8 cellular contexts compared by ENCODE assay signal in the genomic region with DNA sequence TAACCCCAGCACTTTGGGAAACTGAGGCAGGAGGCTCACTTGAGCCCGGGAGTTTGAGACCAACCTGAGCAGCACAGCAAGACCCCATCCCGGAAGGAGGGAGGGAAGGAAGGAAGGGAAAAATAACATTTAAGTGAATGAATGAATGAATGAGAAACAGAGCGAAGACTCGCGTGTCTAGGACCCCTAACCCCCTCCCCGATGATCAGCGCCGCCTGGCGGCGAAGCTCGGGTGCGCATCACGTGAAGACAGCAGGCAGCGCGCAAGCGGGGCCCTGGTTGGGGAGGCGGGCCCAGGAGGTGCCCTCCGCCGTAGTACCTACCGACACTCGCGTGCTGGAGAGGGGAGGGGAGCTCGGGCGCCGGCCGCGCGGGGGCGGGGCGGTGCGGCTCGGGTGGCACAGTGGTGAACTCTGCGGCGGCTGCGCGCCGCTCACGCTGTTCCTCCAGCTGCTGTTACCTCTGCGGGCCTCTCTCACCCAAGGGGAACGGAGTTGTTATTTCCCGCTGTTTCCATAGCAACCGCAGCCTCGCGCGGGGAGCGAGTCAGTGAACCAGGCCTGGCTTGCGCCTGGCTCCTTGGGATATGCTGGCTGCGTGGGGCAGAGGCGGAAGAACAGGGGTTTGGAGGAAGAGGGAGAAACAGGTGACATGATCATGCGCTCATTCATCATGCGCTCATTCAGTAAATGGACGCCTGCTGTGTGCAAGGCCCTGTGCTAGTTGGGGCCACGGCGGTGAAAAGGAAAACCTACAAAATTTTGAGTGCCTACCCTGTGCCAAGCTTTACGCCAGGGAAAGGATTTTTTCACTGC. TPM values are rescaled to one million over a fixed set of nuclear protein-coding genes. Genes with fewer than 3 reads are reported as not detected.
A peak's percentile ranks its signal among the peaks of the same experiment; 100 is the strongest.
DNase-seq lines count a peak whose midpoint lies in the region; ATAC-seq and TF ChIP-seq lines count a peak whose summit lies in the region.

No MANE protein-coding gene starts in this region.

- peaks cover 24 to 35% (median 35%) of the 10 kb centered on the region in 3 donors for H3K4me1 Mint-ChIP-seq in T-cell

- POLR2A ChIA-PET in T-cell (lab: Charles Lee), result interaction anchor here in 1 of 2 donors (0.7 kb wide), 1 partner anchor 45 kb away, joined by 3 read pairs; no protein-coding TSS in a partner anchor

- TF ChIP-seq CTCF in GM12875 (IDR thresholded peaks at IDR 0.05; ENCODE audit: borderline replicate concordance, insufficient read depth, low read depth, low read length) (peak; percentile 95), prostate gland (IDR thresholded peaks at IDR 0.05) (peak in 3 of 4 experiments; percentile 39 to 60 (median 57))

- H3K36me3 Mint-ChIP-seq in T-cell, result no peaks in the 10 kb centered on the region

- ATAC-seq in HG02852 (IDR thresholded peaks at IDR 0.05; ENCODE audit: unreplicated experiment) (peak; percentile 81), T-cell (replicated peaks in 1 of 4) (peak; percentile 90 to 93 (median 92)), right cardiac atrium (peak; percentile 91 to 92)

- no peak overlapping the region for H3K27ac Mint-ChIP-seq in T-cell

- H3K36me3 ChIP-seq in prostate gland, result no peaks in the 10 kb centered on the region
- H3K36me3 ChIP-seq in urinary bladder (ENCODE audit: insufficient read depth), result no peaks in the 10 kb centered on the region

- H3K27ac ChIP-seq in right cardiac atrium (ENCODE audit: low read length) (no peak overlapping the region), prostate gland (peak overlapping the region in 1 of 2 donors; percentile 3), urinary bladder (ENCODE audit: low read depth) (no peak overlapping the region)

- H3K9me3 ChIP-seq in right cardiac atrium (ENCODE audit: control insufficient read depth, low read length) (no peaks in the 10 kb centered on the region), prostate gland (no peaks in the 10 kb centered on the region)

- H3K4me3 ChIP-seq in GM12875 (ENCODE audit: low read depth, low read length), result peak overlapping the region; percentile 51
- peak overlapping the region; percentile 38 for H3K4me3 ChIP-seq in right cardiac atrium (ENCODE audit: low read length)
- H3K4me3 ChIP-seq in prostate gland, result peak overlapping the region; percentile 27 to 41
- H3K4me3 ChIP-seq in urinary bladder (ENCODE audit: low read depth, low read length), result peak overlapping the region; percentile 30

- CTCF ChIA-PET in T-cell (lab: Charles Lee), result no interaction called here

- intact Hi-C loops in right cardiac atrium (cut with DNase I) (no loop called here), prostate gland (cut with DNase I) (no loop called here)

- peaks cover 10% of the 10 kb centered on the region in 2 donors for H3K27me3 Mint-ChIP-seq in T-cell

- peak overlapping the region; percentile 70 to 76 (median 73) for H3K4me3 Mint-ChIP-seq in T-cell

- H3K27me3 ChIP-seq in right cardiac atrium (ENCODE audit: control insufficient read depth, insufficient read depth), result no peaks in the 10 kb centered on the region
- no peaks in the 10 kb centered on the region for H3K27me3 ChIP-seq in prostate gland (replicated peaks; ENCODE audit: insufficient read depth)

- no peaks in the 10 kb centered on the region for H3K9me3 Mint-ChIP-seq in T-cell

- peak; percentile 59 for DNase-seq in NCI-H1436 treated with DMSO at 0.1 percent for 48 hours (lab: John Stamatoyannopoulos, UW)
- peak; percentile 60 to 85 (median 73) for DNase-seq in T-cell
- DNase-seq in amniotic stem cell (lab: John Stamatoyannopoulos, UW), result peak; percentile 55
- DNase-seq in right cardiac atrium, result peak; percentile 60 to 83 (median 81)
- DNase-seq in prostate gland (ENCODE audit: low spot score), result peak; percentile 39

- TF ChIP-seq POLR2A in prostate gland (IDR thresholded peaks at IDR 0.05), result no peak

- no peaks in the 10 kb centered on the region for H3K4me1 ChIP-seq in right cardiac atrium (ENCODE audit: control insufficient read depth, insufficient read depth, low read length)
- peaks cover 4% of the 10 kb centered on the region for H3K4me1 ChIP-seq in prostate gland (replicated peaks)
- no peaks in the 10 kb centered on the region for H3K4me1 ChIP-seq in urinary bladder (ENCODE audit: insufficient read depth)

- 6% methylated on average over 55 of the region's 55 CpGs for WGBS in right cardiac atrium
- 2% methylated on average over 55 of the region's 55 CpGs for WGBS in prostate gland
- 4% methylated on average over 55 of the region's 55 CpGs for WGBS in urinary bladder

RNA-seq across cellular contexts. Expression of a gene that starts 2.0 kb away (rescaled TPM):
- under 1 TPM in 4 of 5 donors, not detected in 1; 0.09 to 0.58 (median 0.13) TPM for total RNA-seq in T-cell
- total RNA-seq in right cardiac atrium, result not detected
- not detected for polyA plus RNA-seq in right cardiac atrium
- 1 to 10 TPM in 1 of 2 donors, under 1 TPM in 1; 0.34 to 2.5 TPM for total RNA-seq in prostate gland
- 4.3 TPM for total RNA-seq in urinary bladder
- polyA plus RNA-seq in urinary bladder, result 0.23 TPM

RNA-seq across cellular contexts. Expression of a gene that starts 42.9 kb away (rescaled TPM):
- total RNA-seq in T-cell (10 to 100 TPM in 4 of 5 donors, 1 to 10 TPM in 1; 8.1 to 25.3 (median 20.9) TPM), right cardiac atrium (10 to 100 TPM; 37.5 to 45.3 (median 39.8) TPM), prostate gland (10 to 100 TPM; 27.1 to 27.5 TPM), urinary bladder (22.3 TPM)
- polyA plus RNA-seq in right cardiac atrium (30.3 TPM), urinary bladder (19.6 TPM)
